ENCODE assay signal across 22 cellular contexts in genomic region chr3:15286022-15286421, GRCh38. TPM values are rescaled to one million over a fixed set of nuclear protein-coding genes. Genes with fewer than 3 reads are reported as not detected.
DNase-seq lines count a peak whose midpoint lies in the region; ATAC-seq lines count a peak whose summit lies in the region.
"Had no signal": no experiment of that assay in that cellular context is flagged by ENCODE, and none has a peak within 500 bp of the region (broad histone marks: within the 10 kb centered on the region; RNA-seq: fewer than 3 reads in every experiment).

No MANE protein-coding gene starts in this region.

- in situ Hi-C loops in G401 (cut with HindIII; ENCODE audit: low sequenced_read_pairs) = no loop called here

- peak overlapping the region; percentile 82 for H3K27ac ChIP-seq in subcutaneous abdominal adipose tissue (ENCODE audit: low read depth, low read length)
- H3K27ac ChIP-seq: cardiac muscle cell, GM23248 had no signal

- H3K4me1 ChIP-seq in subcutaneous abdominal adipose tissue (ENCODE audit: control insufficient read depth in 5 of 5, insufficient read depth in 5 of 5, low read length in 5 of 5) = peaks cover 5 to 47% (median 37%) of the 10 kb centered on the region in 5 donors

- intact Hi-C loops in sciatic nerve (cut with DNase I) = no loop called here

- H3K27me3 ChIP-seq in subcutaneous abdominal adipose tissue (ENCODE audit: control insufficient read depth in 5 of 5, insufficient read depth in 4 of 5, low read length in 5 of 5) = no peaks in the 10 kb centered on the region
- H3K27me3 ChIP-seq: cardiac muscle cell had no signal

- H3K36me3 Mint-ChIP-seq in activated T-helper 17 cell treated with anti-CD3 and anti-CD28 coated beads, Interleukin-2, amount 50 U/mL, for 72 hours (ENCODE audit: low read depth) = peaks cover 11% of the 10 kb centered on the region
- H3K36me3 Mint-ChIP-seq in immature natural killer cell = peaks cover 0 to 20% (median 4%) of the 10 kb centered on the region in 3 donors

- no peak overlapping the region for H3K4me3 Mint-ChIP-seq in activated T-helper 17 cell treated with anti-CD3 and anti-CD28 coated beads, Interleukin-2, amount 50 U/mL, for 72 hours
- H3K4me3 Mint-ChIP-seq in immature natural killer cell = peak overlapping the region in 1 of 5 donors; percentile 17
- H3K4me3 Mint-ChIP-seq: activated CD4-positive, alpha-beta T cell treated with anti-CD3 and anti-CD28 coated beads, Interleukin-2, amount 10 ng/mL, durations not matched to agents 24 days and 14 days; activated CD8-positive, alpha-beta memory T cell treated with anti-CD3 and anti-CD28 coated beads, Interleukin-2, amount 10 ng/mL, durations not matched to agents 7 days and 5 days; activated naive CD4-positive, alpha-beta T cell treated with anti-CD3 and anti-CD28 coated beads, Interleukin-2, amount 10 ng/mL, durations not matched to agents 7 days and 5 days; activated T-cell treated with anti-CD3 and anti-CD28 coated beads, Interleukin-2, amount 50 U/mL, for 72 hours; CD8-positive, alpha-beta T cell; dendritic cell treated with granulocyte-macrophage colony-stimulating factor and Interleukin-4, amounts not matched to agents 40 ng/mL and 50 ng/mL, for 4 days; stimulated activated naive B cell treated with anti-CD40 and anti-IgM and Interleukin-4, amounts not matched to agents 10 μg/mL and 1 μg/mL and 100 μg/mL, for 72 hours had no signal

- H3K27me3 Mint-ChIP-seq in activated T-helper 17 cell treated with anti-CD3 and anti-CD28 coated beads, Interleukin-2, amount 50 U/mL, for 72 hours = no peaks in the 10 kb centered on the region
- H3K27me3 Mint-ChIP-seq in immature natural killer cell (ENCODE audit: low read depth in 3 of 3) = peaks cover 0 to 2% (median 0%) of the 10 kb centered on the region in 3 donors
- H3K27me3 Mint-ChIP-seq: activated CD4-positive, alpha-beta T cell treated with anti-CD3 and anti-CD28 coated beads, Interleukin-2, amount 10 ng/mL, durations not matched to agents 24 days and 14 days; activated CD8-positive, alpha-beta memory T cell treated with anti-CD3 and anti-CD28 coated beads, Interleukin-2, amount 10 ng/mL, durations not matched to agents 7 days and 5 days; stimulated activated naive B cell treated with anti-CD40 and anti-IgM and Interleukin-4, amounts not matched to agents 10 μg/mL and 1 μg/mL and 100 μg/mL, for 72 hours had no signal

- no peak overlapping the region for H3K4me3 ChIP-seq in subcutaneous abdominal adipose tissue (ENCODE audit: low read depth in 1 of 5, low read length in 5 of 5)
- H3K4me3 ChIP-seq: cardiac muscle cell, GM23248, lung had no signal

- H3K9me3 Mint-ChIP-seq in activated T-helper 17 cell treated with anti-CD3 and anti-CD28 coated beads, Interleukin-2, amount 50 U/mL, for 72 hours = no peaks in the 10 kb centered on the region
- H3K9me3 Mint-ChIP-seq in immature natural killer cell = no peaks in the 10 kb centered on the region
- H3K9me3 Mint-ChIP-seq: activated CD4-positive, alpha-beta T cell treated with anti-CD3 and anti-CD28 coated beads, Interleukin-2, amount 10 ng/mL, durations not matched to agents 24 days and 14 days; activated T-cell treated with anti-CD3 and anti-CD28 coated beads, Interleukin-2, amount 50 U/mL, for 72 hours; CD8-positive, alpha-beta T cell; dendritic cell treated with granulocyte-macrophage colony-stimulating factor and Interleukin-4, amounts not matched to agents 40 ng/mL and 50 ng/mL, for 4 days; stimulated activated naive B cell treated with anti-CD40 and anti-IgM and Interleukin-4, amounts not matched to agents 10 μg/mL and 1 μg/mL and 100 μg/mL, for 72 hours had no signal

- peaks cover 55% of the 10 kb centered on the region for H3K4me1 Mint-ChIP-seq in activated T-helper 17 cell treated with anti-CD3 and anti-CD28 coated beads, Interleukin-2, amount 50 U/mL, for 72 hours
- peaks cover 99 to 100% of the 10 kb centered on the region in 2 donors for H3K4me1 Mint-ChIP-seq in immature natural killer cell

- H3K9me3 ChIP-seq in subcutaneous abdominal adipose tissue (ENCODE audit: control insufficient read depth in 5 of 5, low read length in 5 of 5) = no peaks in the 10 kb centered on the region

- H3K9ac ChIP-seq in subcutaneous abdominal adipose tissue (ENCODE audit: low read length in 5 of 5) = no peak overlapping the region
- H3K9ac ChIP-seq: GM23248 had no signal

- H3K36me3 ChIP-seq in subcutaneous abdominal adipose tissue (ENCODE audit: control insufficient read depth in 5 of 5, insufficient read depth in 5 of 5, low read length in 5 of 5) = peaks cover 0 to 17% (median 4%) of the 10 kb centered on the region in 5 donors
- H3K36me3 ChIP-seq: cardiac muscle cell had no signal

- no peak for ATAC-seq in activated T-helper 17 cell treated with anti-CD3 and anti-CD28 coated beads, Interleukin-2, amount 50 U/mL, for 72 hours (replicated peaks)
- ATAC-seq in GM19351 (IDR thresholded peaks at IDR 0.05; ENCODE audit: unreplicated experiment) (no peak), HG03378 (IDR thresholded peaks at IDR 0.05; ENCODE audit: unreplicated experiment) (no peak), sciatic nerve (no peak)
- ATAC-seq: activated CD8-positive, alpha-beta memory T cell treated with anti-CD3 and anti-CD28 coated beads, Interleukin-2, amount 10 ng/mL, durations not matched to agents 7 days and 5 days; activated T-cell treated with anti-CD3 and anti-CD28 coated beads, Interleukin-2, amount 50 U/mL, for 72 hours; CD8-positive, alpha-beta T cell; stimulated activated naive B cell treated with anti-CD40 and anti-IgM and Interleukin-4, amounts not matched to agents 10 μg/mL and 1 μg/mL and 100 μg/mL, for 72 hours had no signal

- H3K27ac Mint-ChIP-seq in activated T-helper 17 cell treated with anti-CD3 and anti-CD28 coated beads, Interleukin-2, amount 50 U/mL, for 72 hours = peak overlapping the region; percentile 66
- H3K27ac Mint-ChIP-seq in immature natural killer cell = peak overlapping the region in 4 of 6 donors; percentile 6 to 94 (median 76)
- H3K27ac Mint-ChIP-seq: activated CD4-positive, alpha-beta T cell treated with anti-CD3 and anti-CD28 coated beads, Interleukin-2, amount 10 ng/mL, durations not matched to agents 24 days and 14 days; activated CD8-positive, alpha-beta memory T cell treated with anti-CD3 and anti-CD28 coated beads, Interleukin-2, amount 10 ng/mL, durations not matched to agents 7 days and 5 days; activated naive CD4-positive, alpha-beta T cell treated with anti-CD3 and anti-CD28 coated beads, Interleukin-2, amount 10 ng/mL, durations not matched to agents 7 days and 5 days; activated T-cell treated with anti-CD3 and anti-CD28 coated beads, Interleukin-2, amount 50 U/mL, for 72 hours; CD8-positive, alpha-beta T cell; dendritic cell treated with granulocyte-macrophage colony-stimulating factor and Interleukin-4, amounts not matched to agents 40 ng/mL and 50 ng/mL, for 4 days had no signal

- peak; percentile 81 for DNase-seq in G401 (ENCODE audit: low spot score)
- DNase-seq in immature natural killer cell = no peak
- no peak for DNase-seq in sciatic nerve (ENCODE audit: low spot score)
- DNase-seq: activated CD4-positive, alpha-beta T cell treated with anti-CD3 and anti-CD28 coated beads, Interleukin-2, amount 10 ng/mL, durations not matched to agents 24 days and 14 days; activated CD8-positive, alpha-beta memory T cell treated with anti-CD3 and anti-CD28 coated beads, Interleukin-2, amount 10 ng/mL, durations not matched to agents 7 days and 5 days; activated naive CD4-positive, alpha-beta T cell treated with anti-CD3 and anti-CD28 coated beads, Interleukin-2, amount 10 ng/mL, durations not matched to agents 7 days and 5 days; activated T-cell treated with anti-CD3 and anti-CD28 coated beads, Interleukin-2, amount 50 U/mL, for 72 hours; CD8-positive, alpha-beta T cell; GDM1; GM23248; kidney glomerular epithelial cell; NCI-H1048; NCI-H1930; NCI-H2227 treated with DMSO at 0.1 percent for 48 hours; stimulated activated naive B cell treated with anti-CD40 and anti-IgM and Interleukin-4, amounts not matched to agents 10 μg/mL and 1 μg/mL and 100 μg/mL, for 72 hours had no signal

RNA-seq across cellular contexts. Expression of gene SH3BP5, which starts 46.4 kb away (rescaled TPM):
- 5.1 and 5.6 TPM in 2 replicates for total RNA-seq in G401 (2014; rRNA removed; shearing (Covaris generic))
- 10 to 100 TPM; 20.2 to 24.6 TPM for total RNA-seq in activated T-helper 17 cell treated with anti-CD3 and anti-CD28 coated beads, Interleukin-2, amount 50 U/mL, for 72 hours
- 100 to 1,000 TPM in 1 of 3 donors, 10 to 100 TPM in 2; 52.1 to 160 (median 67.4) TPM for polyA plus RNA-seq in immature natural killer cell
- total RNA-seq in sciatic nerve = 143 TPM
